Comparison of ENCODE assay signal across 1 cellular context in genomic region chr17:72173475-72174116, GRCh38.
A peak's percentile ranks its signal among the peaks of the same experiment; 100 is the strongest.
TF ChIP-seq lines count a peak whose summit lies in the region.

No MANE protein-coding gene starts in this region.

TF ChIP-seq in HepG2, 621 proteins besides CTCF, POLR2A, EP300 and RAD21 (continued from another document and continues in another):
- TF ChIP-seq HNF1B (CRISPR knock-in tag; IDR thresholded peaks at IDR 0.05) (0 out of 2 replicates have a peak, but pooled peaks have one; percentile 30), ZNF770 (CRISPR knock-in tag; IDR thresholded peaks at IDR 0.05) (no peak), ZNF280D (CRISPR knock-in tag; IDR thresholded peaks at IDR 0.05) (no peak), SP2 (CRISPR knock-in tag; IDR thresholded peaks at IDR 0.05) (no peak), RARA (CRISPR knock-in tag; IDR thresholded peaks at IDR 0.05) (no peak), ZSCAN9 (CRISPR knock-in tag; IDR thresholded peaks at IDR 0.05; ENCODE audit: borderline replicate concordance) (no peak), ZSCAN30 (CRISPR knock-in tag; IDR thresholded peaks at IDR 0.05) (no peak), ZNF274 (CRISPR knock-in tag; IDR thresholded peaks at IDR 0.05) (no peak), ZNF841 (CRISPR knock-in tag; IDR thresholded peaks at IDR 0.05; ENCODE audit: borderline replicate concordance) (no peak), ZNF576 (CRISPR knock-in tag; IDR thresholded peaks at IDR 0.05) (no peak), IKZF1 (IDR thresholded peaks at IDR 0.05) (no peak), ZBTB46 (CRISPR knock-in tag; IDR thresholded peaks at IDR 0.05; ENCODE audit: borderline replicate concordance) (no peak), ZNF720 (CRISPR knock-in tag; IDR thresholded peaks at IDR 0.05) (no peak), AGO1 (IDR thresholded peaks at IDR 0.05; ENCODE audit: low read depth, low read length, poor library complexity, severe bottlenecking) (no peak), ZFP41 (CRISPR knock-in tag; IDR thresholded peaks at IDR 0.05; ENCODE audit: borderline replicate concordance) (no peak), ZFYVE20 (CRISPR knock-in tag; IDR thresholded peaks at IDR 0.05; ENCODE audit: borderline replicate concordance, low read depth) (no peak), BRD4 (CRISPR knock-in tag; IDR thresholded peaks at IDR 0.05) (no peak), FOXJ3 (CRISPR knock-in tag; IDR thresholded peaks at IDR 0.05; ENCODE audit: borderline replicate concordance) (no peak), ZNF256 (CRISPR knock-in tag; conservative IDR thresholded peaks at IDR 0.05) (no peak), TP53 (CRISPR knock-in tag; conservative IDR thresholded peaks at IDR 0.05) (no peak), RBM39 (IDR thresholded peaks at IDR 0.05; ENCODE audit: low read depth, low read length, poor library complexity, severe bottlenecking) (no peak), ELK4 (CRISPR knock-in tag; IDR thresholded peaks at IDR 0.05; ENCODE audit: borderline replicate concordance) (no peak), TEAD3 (CRISPR knock-in tag; optimal IDR thresholded peaks at IDR 0.05; ENCODE audit: borderline replicate concordance) (peak; percentile 64), ZNF225 (CRISPR knock-in tag; IDR thresholded peaks at IDR 0.05) (no peak), ZBED4 (CRISPR knock-in tag; IDR thresholded peaks at IDR 0.05; ENCODE audit: borderline replicate concordance) (no peak), MED1 (CRISPR knock-in tag; IDR thresholded peaks at IDR 0.05) (0 out of 2 replicates have a peak, but pooled peaks have one; percentile 18), THAP9 (CRISPR knock-in tag; IDR thresholded peaks at IDR 0.05; ENCODE audit: borderline replicate concordance) (no peak), TEF (CRISPR knock-in tag; IDR thresholded peaks at IDR 0.05) (no peak), CSRNP2 (CRISPR knock-in tag; conservative IDR thresholded peaks at IDR 0.05; ENCODE audit: low read depth) (no peak), ZNF615 (CRISPR knock-in tag; IDR thresholded peaks at IDR 0.05; ENCODE audit: borderline replicate concordance) (no peak), ZNF629 (CRISPR knock-in tag; conservative IDR thresholded peaks at IDR 0.05) (no peak), U2AF2 (IDR thresholded peaks at IDR 0.05; ENCODE audit: low read depth, low read length) (no peak), ZNF143 (CRISPR knock-in tag; IDR thresholded peaks at IDR 0.05) (no peak), CERS6 (CRISPR knock-in tag; IDR thresholded peaks at IDR 0.05) (no peak), ISX (CRISPR knock-in tag; conservative IDR thresholded peaks at IDR 0.05) (no peak)
